ENCODE assay signal across 8 cellular contexts in the genomic region with DNA sequence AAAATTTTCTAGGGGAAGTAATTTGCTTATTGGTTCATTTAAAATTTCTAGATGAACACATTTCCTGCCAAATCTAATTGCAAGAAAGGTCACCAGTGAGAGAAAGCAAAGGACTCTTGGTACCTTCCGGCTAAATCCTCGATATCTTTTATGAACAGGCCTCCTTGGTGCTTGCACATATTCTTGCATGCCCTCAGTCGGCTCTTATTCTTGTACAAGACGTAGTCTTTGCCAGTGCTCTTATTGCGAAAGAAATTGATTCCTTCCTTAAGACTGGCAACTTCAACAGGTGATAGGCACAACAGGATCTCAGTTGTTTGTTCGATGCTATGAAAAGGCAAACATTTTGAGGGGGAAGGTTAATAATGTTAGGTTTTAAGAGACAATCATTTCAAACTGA.
DNase-seq lines count a peak whose midpoint lies in the region; ATAC-seq and TF ChIP-seq lines count a peak whose summit lies in the region.

No MANE protein-coding gene starts in this region.

- peaks cover 5% of the 10 kb centered on the region for H3F3A ChIP-seq in Loucy (ENCODE audit: low read depth)

- H3K4me3 ChIP-seq in AG09309 (ENCODE audit: control insufficient read depth, low read depth, low read length) = peak overlapping the region; percentile 44
- H3K4me3 ChIP-seq in Loucy (ENCODE audit: low read length, poor library complexity, severe bottlenecking) = peak overlapping the region; percentile 88
- H3K4me3 ChIP-seq in body of pancreas = no peak overlapping the region
- H3K4me3 ChIP-seq in mononuclear cell (ENCODE audit: low read length) = peak overlapping the region; percentile 44

- H3K9ac ChIP-seq in Loucy (ENCODE audit: low read depth, low read length, poor library complexity, severe bottlenecking) = peak overlapping the region; percentile 93

- H3K27me3 ChIP-seq in Loucy (ENCODE audit: insufficient read depth, low read length, poor library complexity, severe bottlenecking) (no peaks in the 10 kb centered on the region), body of pancreas (no peaks in the 10 kb centered on the region), mononuclear cell (ENCODE audit: insufficient read depth, low read length) (no peaks in the 10 kb centered on the region)

- TF ChIP-seq CTCF in AG09309 (IDR thresholded peaks at IDR 0.05; ENCODE audit: control insufficient read depth, insufficient read depth, low read depth, low read length, missing control alignments) = no peak
- TF ChIP-seq CTCF in Loucy (conservative IDR thresholded peaks at IDR 0.05; ENCODE audit: low read length) = no peak
- no peak for TF ChIP-seq CTCF in body of pancreas (IDR thresholded peaks at IDR 0.05)

- DNase-seq in AG09309 (ENCODE audit: low read depth) (no peak), body of pancreas (no peak), NCI-H146 (lab: John Stamatoyannopoulos, UW) (no peak), NCI-H774 (lab: John Stamatoyannopoulos, UW) (no peak), amygdala (lab: John Stamatoyannopoulos, UW) (no peak), activated gamma-delta T cell treated with Interleukin-2 at 50 U/mL for 16 hours (no peak)

- H4K20me1 ChIP-seq in Loucy (ENCODE audit: insufficient read depth, low read length, poor library complexity, severe bottlenecking) = no peaks in the 10 kb centered on the region

- peaks cover 34% of the 10 kb centered on the region for H3K79me2 ChIP-seq in Loucy (ENCODE audit: insufficient read depth, low read length)

- intact Hi-C loops in body of pancreas (cut with DNase I) = no loop called here

- peak overlapping the region; percentile 76 for H2AFZ ChIP-seq in Loucy (ENCODE audit: low read length)

- 48 to 63% methylated on average over 6 of the region's 6 CpGs for WGBS in body of pancreas, 2 donors

- peak overlapping the region; percentile 97 for H3K4me2 ChIP-seq in Loucy (ENCODE audit: low read depth, low read length, poor library complexity, severe bottlenecking)

- H3K27ac ChIP-seq in body of pancreas = peak overlapping the region; percentile 47 to 63 (median 58)

- no peak for ATAC-seq in body of pancreas

- peaks cover 32% of the 10 kb centered on the region for H3K9me3 ChIP-seq in Loucy (ENCODE audit: insufficient read depth, low read depth, low read length)
- H3K9me3 ChIP-seq in body of pancreas = no peaks in the 10 kb centered on the region
- H3K9me3 ChIP-seq in mononuclear cell (ENCODE audit: low read depth, low read length) = peaks cover 5% of the 10 kb centered on the region

- H3K36me3 ChIP-seq in Loucy (ENCODE audit: insufficient read depth, low read length) = peaks cover 21% of the 10 kb centered on the region
- no peaks in the 10 kb centered on the region for H3K36me3 ChIP-seq in body of pancreas (replicated peaks in 1 of 2; ENCODE audit: insufficient read depth in 1 of 2, low read depth in 2 of 2)

- H3K4me1 ChIP-seq in Loucy (ENCODE audit: insufficient read depth, low read length, poor library complexity, severe bottlenecking) (peaks cover 34% of the 10 kb centered on the region), body of pancreas (no peaks in the 10 kb centered on the region), mononuclear cell (ENCODE audit: insufficient read depth, low read length) (peaks cover 24% of the 10 kb centered on the region)

- H3K9me2 ChIP-seq in Loucy (replicated peaks; ENCODE audit: low read depth, low read length) = no peaks in the 10 kb centered on the region

- no peak for TF ChIP-seq POLR2A in body of pancreas (IDR thresholded peaks at IDR 0.05)

Comparison
In these comparisons a context has a peak if more than half of its experiments do, and no peak if none do; other contexts are left out.
1. H3K4me3 ChIP-seq: peak in AG09309 (single experiment), Loucy (single experiment) and mononuclear cell (single experiment); none in body of pancreas (0 of 2).